In the genomic region with DNA sequence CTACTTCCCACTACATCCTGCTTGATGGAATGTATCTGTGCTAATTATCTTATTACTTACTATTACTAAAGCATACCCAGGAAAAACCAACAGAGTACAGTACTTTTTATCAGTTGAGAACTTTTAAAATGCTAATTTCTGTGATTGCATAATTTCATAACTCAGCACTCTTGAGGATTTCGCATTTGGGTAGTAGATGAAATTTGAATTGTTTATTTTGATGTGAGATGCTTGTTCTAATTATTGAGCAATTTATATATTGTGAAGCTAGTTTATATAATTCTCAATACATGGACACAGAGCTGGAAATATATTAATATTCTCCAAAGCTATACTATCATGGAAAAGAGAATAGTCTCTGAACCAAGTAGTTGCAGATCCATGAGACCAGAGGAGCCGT, we compare ENCODE assay signal across 34 cellular contexts.
"Had no signal": no experiment of that assay in that cellular context is flagged by ENCODE, and none has a peak within 500 bp of the region (broad histone marks: within the 10 kb centered on the region; RNA-seq: fewer than 3 reads in every experiment).

No MANE protein-coding gene starts in this region.

- H3K4me3 ChIP-seq: MG63 had no signal

- H3K27me3 ChIP-seq: MG63 had no signal

- DNase-seq: Karpas-422, Kasumi-1, MG63, MM.1S, MV-4-11, NCI-H1048, NCI-H1092, NCI-H1092 treated with DMSO at 0.1 percent for 48 hours, NCI-H1105, NCI-H1105 treated with DMSO at 0.1 percent for 48 hours, NCI-H1417, NCI-H1417 treated with DMSO at 0.1 percent for 48 hours, NCI-H1436, NCI-H1436 treated with DMSO at 0.1 percent for 48 hours, NCI-H146, NCI-H1694, NCI-H1694 treated with DMSO at 0.1 percent for 48 hours, NCI-H187, NCI-H187 treated with DMSO at 0.1 percent for 48 hours, NCI-H1930, NCI-H2029, NCI-H2029 treated with DMSO at 0.1 percent for 48 hours, NCI-H2081, NCI-H2081 treated with DMSO at 0.1 percent for 48 hours, NCI-H2107, NCI-H2171, NCI-H2171 treated with DMSO at 0.1 percent for 48 hours, NCI-H2227 treated with DMSO at 0.1 percent for 48 hours, NCI-H226, NCI-H345, NCI-H446, NCI-H446 treated with DMSO at 0.1 percent for 48 hours, NCI-H510A, NCI-H510A treated with DMSO at 0.1 percent for 48 hours had no signal

- H3K36me3 ChIP-seq: MG63 had no signal

- H3K9me3 ChIP-seq: MG63 had no signal
